ENCODE assay signal across 16 cellular contexts in genomic region chr4:89300490-89300889, GRCh38. TPM values are rescaled to one million over a fixed set of nuclear protein-coding genes. Genes with fewer than 3 reads are reported as not detected.
DNase-seq lines count a peak whose midpoint lies in the region; ATAC-seq, FAIRE-seq and TF ChIP-seq lines count a peak whose summit lies in the region.
"Had no signal": no experiment of that assay in that cellular context is flagged by ENCODE, and none has a peak within 500 bp of the region (broad histone marks: within the 10 kb centered on the region; RNA-seq: fewer than 3 reads in every experiment).

No MANE protein-coding gene starts in this region.

- TF ChIP-seq CTCF in CD4-positive, alpha-beta T cell (IDR thresholded peaks at IDR 0.05), result no peak

- peaks cover 2% of the 10 kb centered on the region for H3K79me2 ChIP-seq in mesendoderm (ENCODE audit: control insufficient read depth, insufficient read depth, low read length)

- no peaks in the 10 kb centered on the region for H3K79me1 ChIP-seq in mesendoderm (ENCODE audit: low read length)

- H2BK15ac ChIP-seq in mesendoderm (replicated peaks; ENCODE audit: low read depth), result no peak overlapping the region

- H3K27me3 Mint-ChIP-seq in CD4-positive, alpha-beta T cell, result no peaks in the 10 kb centered on the region
- H3K27me3 Mint-ChIP-seq in activated CD4-positive, alpha-beta memory T cell treated with anti-CD3 and anti-CD28 coated beads, Interleukin-2, amount 10 ng/mL, durations not matched to agents 7 days and 5 days, result no peaks in the 10 kb centered on the region

- no peak overlapping the region for H4K5ac ChIP-seq in mesendoderm (ENCODE audit: low read length)

- H3K4ac ChIP-seq in mesendoderm (ENCODE audit: low read depth, low read length), result no peak overlapping the region

- peaks cover 6% of the 10 kb centered on the region for H3K36me3 Mint-ChIP-seq in CD4-positive, alpha-beta T cell (ENCODE audit: low read depth)
- H3K36me3 Mint-ChIP-seq in activated CD4-positive, alpha-beta memory T cell treated with anti-CD3 and anti-CD28 coated beads, Interleukin-2, amount 10 ng/mL, durations not matched to agents 7 days and 5 days (ENCODE audit: low read depth), result peaks cover 70% of the 10 kb centered on the region

- no peak overlapping the region for H2BK5ac ChIP-seq in mesendoderm (ENCODE audit: low read length)

- intact Hi-C loops in CD4-positive, alpha-beta T cell (cut with DNase I, micrococcal nuclease), result loop anchor here in 1 of 2 experiments (10.0 kb wide), 1 partner anchor 186 kb away; the partner anchor contains the start of gene TIGD2

- WGBS in mesendoderm (ENCODE audit: extremely low coverage, insufficient coverage, low lambda C conversion rate), result no CpG with 5 or more reads among the region's 1 CpG

- H2AK5ac ChIP-seq in mesendoderm (ENCODE audit: low read length), result no peak overlapping the region

- no peak for DNase-seq in CD4-positive, alpha-beta T cell
- DNase-seq in activated CD4-positive, alpha-beta memory T cell treated with anti-CD3 and anti-CD28 coated beads, Interleukin-2, amount 10 ng/mL, durations not matched to agents 7 days and 5 days, result no peak
- DNase-seq in mesendoderm (no peak), NCI-H2081 (lab: John Stamatoyannopoulos, UW) (no peak), GM19239 (ENCODE audit: insufficient read length, low spot score) (no peak)
- DNase-seq: foreskin keratinocyte; NCI-H1417; SIG-M5; stimulated activated CD4-positive, alpha-beta T cell treated with anti-CD3 and anti-CD28 coated beads, Interleukin-15, amount 100 ng/mL, for 24 hours; T1000 had no signal

- no peak overlapping the region for H3K23ac ChIP-seq in mesendoderm (ENCODE audit: low read length)

- FAIRE-seq in GM19239 (lab: Jason Lieb, UNC), result no peak
- FAIRE-seq: K562 had no signal

- H3K9ac ChIP-seq in BLaER1 (peak overlapping the region; percentile 43; the same call in 1 of the 2 replicates), mesendoderm (ENCODE audit: low read length) (no peak overlapping the region)

- H3K4me2 ChIP-seq in BLaER1 (peak overlapping the region; percentile 83), mesendoderm (ENCODE audit: low read length) (no peak overlapping the region)

- POLR2A ChIA-PET in CD4-positive, alpha-beta T cell (lab: Charles Lee), result interaction anchor here (0.8 to 4.1 kb wide), 17 partner anchors 7 to 1014 kb away, joined by 3 to 45 read pairs (median 5); partner anchors contain the start of genes GPRIN3 and HERC5
- POLR2A ChIA-PET in activated CD4-positive, alpha-beta memory T cell treated with anti-CD3 and anti-CD28 coated beads, Interleukin-2, amount 10 ng/mL, durations not matched to agents 7 days and 5 days (lab: Charles Lee), result interaction anchor here (1.0 to 11.2 kb wide), 11 partner anchors 8 to 138 kb away, joined by 3 to 516 read pairs (median 9); partner anchors contain the start of gene GPRIN3

- H3K27ac ChIP-seq in BLaER1, result 0 out of 2 replicates have a peak overlapping the region, but pooled peaks have one; percentile 27
- peak overlapping the region; percentile 82 for H3K27ac ChIP-seq in CD4-positive, alpha-beta T cell (ENCODE audit: low read depth, low read length)
- no peak overlapping the region for H3K27ac ChIP-seq in mesendoderm (ENCODE audit: low read depth, low read length)
- H3K27ac ChIP-seq: C4-2B, foreskin keratinocyte had no signal

- no peak for ATAC-seq in CD4-positive, alpha-beta T cell (ENCODE audit: poor library complexity)
- no peak for ATAC-seq in HG02798 (IDR thresholded peaks at IDR 0.05; ENCODE audit: poor library complexity, unreplicated experiment)
- ATAC-seq: foreskin keratinocyte, K562 had no signal

- H3K4me3 ChIP-seq in BLaER1 (no peak overlapping the region), mesendoderm (ENCODE audit: low read length) (no peak overlapping the region)
- H3K4me3 ChIP-seq: K562, lung had no signal

- H3K4me1 ChIP-seq in BLaER1, result peaks cover 99% of the 10 kb centered on the region
- H3K4me1 ChIP-seq in mesendoderm (ENCODE audit: control insufficient read depth, low read depth, low read length), result no peaks in the 10 kb centered on the region
- H3K4me1 ChIP-seq: foreskin keratinocyte had no signal

- no peak overlapping the region for H3K56ac ChIP-seq in mesendoderm (ENCODE audit: low read length)

- no peaks in the 10 kb centered on the region for H4K20me1 ChIP-seq in BLaER1

- H2BK120ac ChIP-seq in mesendoderm (ENCODE audit: low read depth, low read length), result no peak overlapping the region

- H3K18ac ChIP-seq in mesendoderm (ENCODE audit: low read length), result peak overlapping the region; percentile 39

- no peaks in the 10 kb centered on the region for H3K9me3 Mint-ChIP-seq in CD4-positive, alpha-beta T cell
- H3K9me3 Mint-ChIP-seq in activated CD4-positive, alpha-beta memory T cell treated with anti-CD3 and anti-CD28 coated beads, Interleukin-2, amount 10 ng/mL, durations not matched to agents 7 days and 5 days, result no peaks in the 10 kb centered on the region
- H3K9me3 Mint-ChIP-seq: neural crest cell had no signal

- no peaks in the 10 kb centered on the region for H3K36me3 ChIP-seq in BLaER1
- no peaks in the 10 kb centered on the region for H3K36me3 ChIP-seq in mesendoderm (ENCODE audit: control insufficient read depth, insufficient read depth, low read length)

- no peaks in the 10 kb centered on the region for H3K9me3 ChIP-seq in BLaER1
- no peaks in the 10 kb centered on the region for H3K9me3 ChIP-seq in CD4-positive, alpha-beta T cell (ENCODE audit: control insufficient read depth, low read length)

- H4K8ac ChIP-seq in mesendoderm (ENCODE audit: low read depth, low read length), result no peak overlapping the region

- peak overlapping the region; percentile 91 for H3K4me3 Mint-ChIP-seq in CD4-positive, alpha-beta T cell
- H3K4me3 Mint-ChIP-seq in activated CD4-positive, alpha-beta memory T cell treated with anti-CD3 and anti-CD28 coated beads, Interleukin-2, amount 10 ng/mL, durations not matched to agents 7 days and 5 days, result peak overlapping the region; percentile 83
- H3K4me3 Mint-ChIP-seq: neural crest cell had no signal

- H3K4me1 Mint-ChIP-seq in CD4-positive, alpha-beta T cell (ENCODE audit: low read depth), result peaks cover 90% of the 10 kb centered on the region
- peaks cover 68% of the 10 kb centered on the region for H3K4me1 Mint-ChIP-seq in activated CD4-positive, alpha-beta memory T cell treated with anti-CD3 and anti-CD28 coated beads, Interleukin-2, amount 10 ng/mL, durations not matched to agents 7 days and 5 days
- H3K4me1 Mint-ChIP-seq: neural crest cell had no signal

- CTCF ChIA-PET in CD4-positive, alpha-beta T cell (lab: Charles Lee), result interaction anchor here (0.9 to 4.6 kb wide), 6 partner anchors 10 to 45 kb away, joined by 3 to 29 read pairs (median 6); no protein-coding TSS in a partner anchor
- CTCF ChIA-PET in activated CD4-positive, alpha-beta memory T cell treated with anti-CD3 and anti-CD28 coated beads, Interleukin-2, amount 10 ng/mL, durations not matched to agents 7 days and 5 days (lab: Charles Lee), result interaction anchor here (1.3 to 3.6 kb wide), 7 partner anchors 9 to 169 kb away, joined by 3 to 20 read pairs (median 6); no protein-coding TSS in a partner anchor

- peak overlapping the region; percentile 92 for H3K27ac Mint-ChIP-seq in CD4-positive, alpha-beta T cell
- H3K27ac Mint-ChIP-seq in activated CD4-positive, alpha-beta memory T cell treated with anti-CD3 and anti-CD28 coated beads, Interleukin-2, amount 10 ng/mL, durations not matched to agents 7 days and 5 days, result peak overlapping the region; percentile 99

- no peaks in the 10 kb centered on the region for H3K27me3 ChIP-seq in BLaER1
- no peaks in the 10 kb centered on the region for H3K27me3 ChIP-seq in CD4-positive, alpha-beta T cell (ENCODE audit: control insufficient read depth, insufficient read depth, low read length)
- H3K27me3 ChIP-seq in mesendoderm (ENCODE audit: insufficient read depth, low read length, poor library complexity), result no peaks in the 10 kb centered on the region

RNA-seq across cellular contexts. Expression of gene GPRIN3, which starts 7.1 kb away (rescaled TPM):
- 10 to 100 TPM; 46.4 TPM for total RNA-seq in CD4-positive, alpha-beta T cell
- 100 to 1,000 TPM; 102 to 106 TPM for total RNA-seq in activated CD4-positive, alpha-beta memory T cell treated with anti-CD3 and anti-CD28 coated beads, Interleukin-2, amount 10 ng/mL, durations not matched to agents 7 days and 5 days
- 0.69 TPM for polyA plus RNA-seq in mesendoderm (2013, experiment 1 of 2)
- 0.67 TPM for polyA plus RNA-seq in mesendoderm (2013, experiment 2 of 2)
- total RNA-seq: foreskin keratinocyte had no signal
- polyA plus RNA-seq: foreskin keratinocyte, K562 had no signal
